In the genomic region with DNA sequence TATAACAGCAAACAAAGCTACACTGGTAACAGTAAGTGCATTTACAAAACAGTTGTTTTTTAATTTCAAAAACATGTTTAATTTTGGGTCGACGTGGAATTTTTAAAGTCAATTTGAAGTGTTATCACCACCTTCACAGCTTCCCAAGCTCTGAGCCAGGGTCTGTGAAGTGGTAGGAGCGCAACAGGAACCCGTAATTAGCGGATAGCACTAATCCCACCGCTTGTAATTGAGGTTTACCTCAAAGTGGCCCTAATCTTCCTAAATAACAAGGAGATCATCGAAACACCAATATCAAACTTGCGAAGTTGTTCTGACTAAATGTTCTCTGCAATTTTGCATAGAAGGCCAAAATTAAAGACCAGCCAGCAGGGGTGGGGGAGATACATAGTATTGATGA, we compare ENCODE assay signal across 20 cellular contexts.
"Had no signal": no experiment of that assay in that cellular context is flagged by ENCODE, and none has a peak within 500 bp of the region (broad histone marks: within the 10 kb centered on the region; RNA-seq: fewer than 3 reads in every experiment).

No MANE protein-coding gene starts in this region.

- H3K27ac ChIP-seq: adrenal gland, ascending aorta, brain microvascular endothelial cell, esophagus muscularis mucosa, gastroesophageal sphincter, heart left ventricle, thoracic aorta, vagina had no signal

- DNase-seq: activated CD4-positive, alpha-beta T cell treated with anti-CD3 and anti-CD28 coated beads, Interleukin-2, amount 50 U/mL, for 4 hours; activated CD8-positive, alpha-beta memory T cell treated with anti-CD3 and anti-CD28 coated beads for 24 hours; activated CD8-positive, alpha-beta memory T cell treated with anti-CD3 and anti-CD28 coated beads, Interleukin-2, amount 50 U/mL, for 4 hours; activated T-cell treated with anti-CD3 and anti-CD28 coated beads, Interleukin-2, amount 50 U/mL, for 24 hours; adrenal gland; brain microvascular endothelial cell; effector memory CD4-positive, alpha-beta T cell; heart left ventricle; naive B cell; retina; stimulated activated CD4-positive, alpha-beta T cell treated with anti-CD3 and anti-CD28 coated beads, Interleukin-4, amount 100 ng/mL, for 1 hour; stimulated activated naive CD4-positive, alpha-beta T cell treated with Interleukin-2 at 50 U/mL for 16 hours; T-helper 9 cell had no signal

- H3K27me3 ChIP-seq: adrenal gland, ascending aorta, brain microvascular endothelial cell, esophagus muscularis mucosa, gastroesophageal sphincter, heart left ventricle, vagina had no signal

- H3K4me1 ChIP-seq: adrenal gland, ascending aorta, heart left ventricle, vagina had no signal

- H3K4me3 ChIP-seq: adrenal gland, ascending aorta, esophagus muscularis mucosa, gastroesophageal sphincter, heart left ventricle, thoracic aorta, vagina had no signal

- H3K9me3 ChIP-seq: adrenal gland, ascending aorta, esophagus muscularis mucosa, gastroesophageal sphincter, heart left ventricle, thoracic aorta, vagina had no signal

- FAIRE-seq: colon, islet of Langerhans had no signal
